ENCODE assay signal across 17 cellular contexts in genomic region chr4:122412547-122412946, GRCh38. TPM values are rescaled to one million over a fixed set of nuclear protein-coding genes. Genes with fewer than 3 reads are reported as not detected.
DNase-seq lines count a peak whose midpoint lies in the region; ATAC-seq, FAIRE-seq and TF ChIP-seq lines count a peak whose summit lies in the region.
"Had no signal": no experiment of that assay in that cellular context is flagged by ENCODE, and none has a peak within 500 bp of the region (broad histone marks: within the 10 kb centered on the region; RNA-seq: fewer than 3 reads in every experiment).

No MANE protein-coding gene starts in this region.

- ATAC-seq in GM21619 (IDR thresholded peaks at IDR 0.05; ENCODE audit: unreplicated experiment), result peak; percentile 67
- ATAC-seq in HG03520 (IDR thresholded peaks at IDR 0.05; ENCODE audit: unreplicated experiment), result peak; percentile 69
- ATAC-seq: upper lobe of right lung had no signal

- no peaks in the 10 kb centered on the region for H3K36me3 ChIP-seq in bronchial epithelial cell (ENCODE audit: control insufficient read depth, insufficient read depth, low read length)
- H3K36me3 ChIP-seq: SJCRH30, upper lobe of right lung had no signal

- no peaks in the 10 kb centered on the region for H3K27me3 ChIP-seq in bronchial epithelial cell (ENCODE audit: control insufficient read depth, insufficient read depth, low read length)
- H3K27me3 ChIP-seq: upper lobe of right lung had no signal

- no peak overlapping the region for H3K4me3 ChIP-seq in bronchial epithelial cell (ENCODE audit: low read depth, low read length)
- H3K4me3 ChIP-seq: SJCRH30, upper lobe of right lung had no signal

- in situ Hi-C loops in GM13976 (cut with MboI; ENCODE audit: low sequenced_read_pairs, unreplicated experiment), result no loop called here

- no peak for FAIRE-seq in bronchial epithelial cell (lab: Jason Lieb, UNC)
- FAIRE-seq: TTC549 had no signal

- intact Hi-C loops in head of caudate nucleus (cut with DNase I), result no loop called here

- DNase-seq in DMS 273 treated with DMSO at 0.1 percent for 48 hours (lab: John Stamatoyannopoulos, UW), result peak; percentile 13
- peak; percentile 10 for DNase-seq in bronchial epithelial cell (ENCODE audit: low read depth)
- DNase-seq in GM13976 (ENCODE audit: low spot score), result no peak
- no peak for DNase-seq in stimulated activated naive CD4-positive, alpha-beta T cell (lab: John Stamatoyannopoulos, UW)
- no peak for DNase-seq in head of caudate nucleus
- DNase-seq in nucleus accumbens (lab: John Stamatoyannopoulos, UW), result no peak
- DNase-seq: effector CD8-positive, alpha-beta T cell; GOT3; NCI-H187; SJCRH30; stimulated activated CD4-positive, alpha-beta T cell treated with anti-CD3 and anti-CD28 coated beads, Interleukin-1b, Interleukin-23, amount 100 ng/mL, for 48 hours; stimulated activated CD8-positive, alpha-beta memory T cell treated with anti-CD3 and anti-CD28 coated beads, Interleukin-4, amount 100 ng/mL, for 48 hours; upper lobe of right lung had no signal

- TF ChIP-seq CTCF in bronchial epithelial cell (IDR thresholded peaks at IDR 0.05; ENCODE audit: insufficient read depth, low read length, severe bottlenecking), result no peak
- no peak for TF ChIP-seq CTCF in GM13976 (IDR thresholded peaks at IDR 0.05; ENCODE audit: borderline replicate concordance, control extremely low read depth, extremely low read depth, insufficient read depth, missing control alignments)

RNA-seq across cellular contexts. Expression of gene ADAD1, which starts 33.7 kb away (rescaled TPM):
- total RNA-seq in bronchial epithelial cell, result under 0.01 TPM in 1 of 2 replicates, not detected in the other
- total RNA-seq: myocyte, SJCRH30, upper lobe of right lung had no signal

RNA-seq across cellular contexts. Expression of gene IL2, which starts 44.0 kb away (rescaled TPM):
- not detected in 2 replicates for total RNA-seq in bronchial epithelial cell
- total RNA-seq: myocyte, SJCRH30, upper lobe of right lung had no signal

Comparison
In these comparisons a context has a peak if more than half of its experiments do, and no peak if none do; other contexts are left out.
1. DNase-seq: peak in DMS 273 treated with DMSO at 0.1 percent for 48 hours (single experiment) and bronchial epithelial cell (single experiment); none in GM13976 (single experiment), stimulated activated naive CD4-positive, alpha-beta T cell (0 of 6), head of caudate nucleus (0 of 42) and nucleus accumbens (0 of 56).